In genomic region chr5:75668348-75668895, GRCh38 we compare ENCODE assay signal across 1 cellular context.
TF ChIP-seq lines count a peak whose summit lies in the region.

No MANE protein-coding gene starts in this region.

TF ChIP-seq in GM12878, 131 proteins besides CTCF, POLR2A, EP300 and RAD21:
- TF ChIP-seq GATAD2B (conservative IDR thresholded peaks at IDR 0.05; ENCODE audit: low read depth): no peak
- no peak for TF ChIP-seq ZNF24 (IDR thresholded peaks at IDR 0.05)
- no peak for TF ChIP-seq EGR1 (IDR thresholded peaks at IDR 0.05; ENCODE audit: borderline replicate concordance in 1 of 2, low read depth in 2 of 2, low read length in 2 of 2)
- no peak for TF ChIP-seq FOXK2 (IDR thresholded peaks at IDR 0.05)
- no peak for TF ChIP-seq KLF5 (IDR thresholded peaks at IDR 0.05; ENCODE audit: partially characterized antibody)
- TF ChIP-seq, protein P1, sequence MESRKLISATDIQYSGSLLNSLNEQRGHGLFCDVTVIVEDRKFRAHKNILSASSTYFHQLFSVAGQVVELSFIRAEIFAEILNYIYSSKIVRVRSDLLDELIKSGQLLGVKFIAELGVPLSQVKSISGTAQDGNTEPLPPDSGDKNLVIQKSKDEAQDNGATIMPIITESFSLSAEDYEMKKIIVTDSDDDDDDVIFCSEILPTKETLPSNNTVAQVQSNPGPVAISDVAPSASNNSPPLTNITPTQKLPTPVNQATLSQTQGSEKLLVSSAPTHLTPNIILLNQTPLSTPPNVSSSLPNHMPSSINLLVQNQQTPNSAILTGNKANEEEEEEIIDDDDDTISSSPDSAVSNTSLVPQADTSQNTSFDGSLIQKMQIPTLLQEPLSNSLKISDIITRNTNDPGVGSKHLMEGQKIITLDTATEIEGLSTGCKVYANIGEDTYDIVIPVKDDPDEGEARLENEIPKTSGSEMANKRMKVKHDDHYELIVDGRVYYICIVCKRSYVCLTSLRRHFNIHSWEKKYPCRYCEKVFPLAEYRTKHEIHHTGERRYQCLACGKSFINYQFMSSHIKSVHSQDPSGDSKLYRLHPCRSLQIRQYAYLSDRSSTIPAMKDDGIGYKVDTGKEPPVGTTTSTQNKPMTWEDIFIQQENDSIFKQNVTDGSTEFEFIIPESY (IDR thresholded peaks at IDR 0.05): no peak
- TF ChIP-seq PAX5 (IDR thresholded peaks at IDR 0.05; ENCODE audit: borderline replicate concordance, low read depth, low read length): no peak
- no peak for TF ChIP-seq SRF (IDR thresholded peaks at IDR 0.05; ENCODE audit: low read depth in 2 of 2, low read length in 2 of 2)
- TF ChIP-seq IRF4 (IDR thresholded peaks at IDR 0.05; ENCODE audit: low read depth, low read length): no peak
